Comparison of ENCODE assay signal across 1 cellular context in genomic region chr2:219021591-219021990, GRCh38.
TF ChIP-seq lines count a peak whose summit lies in the region.

No MANE protein-coding gene starts in this region.

TF ChIP-seq in HepG2, 621 proteins besides CTCF, POLR2A, EP300 and RAD21:
- TF ChIP-seq GATA4 (IDR thresholded peaks at IDR 0.05; ENCODE audit: borderline replicate concordance, low read depth) (no peak), ZNF543 (CRISPR knock-in tag; IDR thresholded peaks at IDR 0.05) (no peak), MTA3 (CRISPR knock-in tag; IDR thresholded peaks at IDR 0.05) (no peak), HCFC1 (IDR thresholded peaks at IDR 0.05; ENCODE audit: low read depth, low read length) (no peak), ZNF121 (CRISPR knock-in tag; IDR thresholded peaks at IDR 0.05) (peak; percentile 50; the same call in 1 of the 2 replicates), ZC3H13 (CRISPR knock-in tag; IDR thresholded peaks at IDR 0.05) (no peak)
